Comparison of ENCODE assay signal across 1 cellular context in the genomic region with DNA sequence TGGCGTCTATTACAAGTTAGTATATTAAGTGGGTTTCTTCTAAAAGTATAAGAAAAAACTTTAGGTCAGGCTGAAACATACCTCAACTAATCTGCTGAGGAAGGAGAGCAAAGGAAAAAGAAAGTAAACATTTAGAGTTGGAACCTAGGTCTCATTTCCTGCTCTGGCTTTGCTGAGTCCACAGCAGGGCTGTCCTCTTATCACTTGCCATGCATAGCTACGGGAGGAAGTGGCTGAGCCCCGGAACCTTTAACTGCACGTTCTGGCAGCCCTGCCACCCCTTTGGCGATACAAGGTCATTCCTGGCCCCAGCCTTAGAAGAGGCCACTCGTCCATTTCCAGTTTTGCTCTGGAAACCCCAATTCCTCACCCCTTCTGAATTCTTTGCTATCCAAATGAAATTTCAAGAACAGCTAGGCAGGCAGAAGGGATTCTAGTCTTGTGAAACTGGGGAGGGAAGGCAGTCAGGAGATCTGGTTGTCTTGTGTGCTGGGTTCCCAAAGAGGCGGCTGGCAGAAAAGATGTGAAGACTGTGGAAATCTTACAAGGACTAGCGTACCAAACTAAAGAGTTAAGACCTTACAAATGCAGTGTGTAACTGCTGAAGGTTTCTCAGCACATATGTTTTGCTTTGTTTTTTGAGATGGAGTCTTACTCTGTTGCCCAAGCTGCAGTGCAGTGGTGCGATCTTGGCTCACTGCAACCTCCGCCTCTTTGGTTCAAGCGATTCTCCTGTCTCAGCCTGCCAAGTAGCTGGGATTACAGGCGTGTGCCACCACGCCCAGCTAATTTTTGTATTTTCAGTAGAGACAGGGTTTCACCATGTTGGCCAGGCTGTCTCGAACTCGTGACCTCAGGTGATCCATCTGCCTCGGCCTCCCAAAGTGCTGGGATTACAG.
TF ChIP-seq lines count a peak whose summit lies in the region.

No MANE protein-coding gene starts in this region.

TF ChIP-seq in HepG2, 621 proteins besides CTCF, POLR2A, EP300 and RAD21 (continued from another document and continues in another):
- TF ChIP-seq ZBED4 (CRISPR knock-in tag; IDR thresholded peaks at IDR 0.05; ENCODE audit: borderline replicate concordance), result peak; percentile 49; the same call in 1 of the 2 replicates
- TF ChIP-seq ETV5 (CRISPR knock-in tag; IDR thresholded peaks at IDR 0.05; ENCODE audit: borderline replicate concordance), result peak; percentile 96
- no peak for TF ChIP-seq ZNF564 (CRISPR knock-in tag; IDR thresholded peaks at IDR 0.05)
- peak; percentile 62; the same call in 1 of the 2 replicates for TF ChIP-seq FOXO1 (CRISPR knock-in tag; IDR thresholded peaks at IDR 0.05)
- TF ChIP-seq SOX13 (IDR thresholded peaks at IDR 0.05), result no peak
- peak in 1 of 2 experiments; percentile 60; a peak in 1 of 4 replicates for TF ChIP-seq SOX13 (CRISPR knock-in tag; conservative IDR thresholded peaks at IDR 0.05 in 1 of 2, IDR thresholded peaks at IDR 0.05 in 1 of 2)
- TF ChIP-seq CREM (IDR thresholded peaks at IDR 0.05), result 0 out of 2 replicates have a peak, but pooled peaks have one; percentile 35
- TF ChIP-seq CREM (CRISPR knock-in tag; IDR thresholded peaks at IDR 0.05), result no peak
- no peak; the same call in 1 of the 2 replicates for TF ChIP-seq MXD4 (CRISPR knock-in tag; IDR thresholded peaks at IDR 0.05)
- no peak for TF ChIP-seq HMG20B (CRISPR knock-in tag; conservative IDR thresholded peaks at IDR 0.05)
- TF ChIP-seq ZSCAN31 (CRISPR knock-in tag; IDR thresholded peaks at IDR 0.05; ENCODE audit: low read depth), result no peak
- TF ChIP-seq, protein P1, sequence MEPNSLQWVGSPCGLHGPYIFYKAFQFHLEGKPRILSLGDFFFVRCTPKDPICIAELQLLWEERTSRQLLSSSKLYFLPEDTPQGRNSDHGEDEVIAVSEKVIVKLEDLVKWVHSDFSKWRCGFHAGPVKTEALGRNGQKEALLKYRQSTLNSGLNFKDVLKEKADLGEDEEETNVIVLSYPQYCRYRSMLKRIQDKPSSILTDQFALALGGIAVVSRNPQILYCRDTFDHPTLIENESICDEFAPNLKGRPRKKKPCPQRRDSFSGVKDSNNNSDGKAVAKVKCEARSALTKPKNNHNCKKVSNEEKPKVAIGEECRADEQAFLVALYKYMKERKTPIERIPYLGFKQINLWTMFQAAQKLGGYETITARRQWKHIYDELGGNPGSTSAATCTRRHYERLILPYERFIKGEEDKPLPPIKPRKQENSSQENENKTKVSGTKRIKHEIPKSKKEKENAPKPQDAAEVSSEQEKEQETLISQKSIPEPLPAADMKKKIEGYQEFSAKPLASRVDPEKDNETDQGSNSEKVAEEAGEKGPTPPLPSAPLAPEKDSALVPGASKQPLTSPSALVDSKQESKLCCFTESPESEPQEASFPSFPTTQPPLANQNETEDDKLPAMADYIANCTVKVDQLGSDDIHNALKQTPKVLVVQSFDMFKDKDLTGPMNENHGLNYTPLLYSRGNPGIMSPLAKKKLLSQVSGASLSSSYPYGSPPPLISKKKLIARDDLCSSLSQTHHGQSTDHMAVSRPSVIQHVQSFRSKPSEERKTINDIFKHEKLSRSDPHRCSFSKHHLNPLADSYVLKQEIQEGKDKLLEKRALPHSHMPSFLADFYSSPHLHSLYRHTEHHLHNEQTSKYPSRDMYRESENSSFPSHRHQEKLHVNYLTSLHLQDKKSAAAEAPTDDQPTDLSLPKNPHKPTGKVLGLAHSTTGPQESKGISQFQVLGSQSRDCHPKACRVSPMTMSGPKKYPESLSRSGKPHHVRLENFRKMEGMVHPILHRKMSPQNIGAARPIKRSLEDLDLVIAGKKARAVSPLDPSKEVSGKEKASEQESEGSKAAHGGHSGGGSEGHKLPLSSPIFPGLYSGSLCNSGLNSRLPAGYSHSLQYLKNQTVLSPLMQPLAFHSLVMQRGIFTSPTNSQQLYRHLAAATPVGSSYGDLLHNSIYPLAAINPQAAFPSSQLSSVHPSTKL (CRISPR knock-in tag; IDR thresholded peaks at IDR 0.05), result peak; percentile 84
- TF ChIP-seq, protein P2, sequence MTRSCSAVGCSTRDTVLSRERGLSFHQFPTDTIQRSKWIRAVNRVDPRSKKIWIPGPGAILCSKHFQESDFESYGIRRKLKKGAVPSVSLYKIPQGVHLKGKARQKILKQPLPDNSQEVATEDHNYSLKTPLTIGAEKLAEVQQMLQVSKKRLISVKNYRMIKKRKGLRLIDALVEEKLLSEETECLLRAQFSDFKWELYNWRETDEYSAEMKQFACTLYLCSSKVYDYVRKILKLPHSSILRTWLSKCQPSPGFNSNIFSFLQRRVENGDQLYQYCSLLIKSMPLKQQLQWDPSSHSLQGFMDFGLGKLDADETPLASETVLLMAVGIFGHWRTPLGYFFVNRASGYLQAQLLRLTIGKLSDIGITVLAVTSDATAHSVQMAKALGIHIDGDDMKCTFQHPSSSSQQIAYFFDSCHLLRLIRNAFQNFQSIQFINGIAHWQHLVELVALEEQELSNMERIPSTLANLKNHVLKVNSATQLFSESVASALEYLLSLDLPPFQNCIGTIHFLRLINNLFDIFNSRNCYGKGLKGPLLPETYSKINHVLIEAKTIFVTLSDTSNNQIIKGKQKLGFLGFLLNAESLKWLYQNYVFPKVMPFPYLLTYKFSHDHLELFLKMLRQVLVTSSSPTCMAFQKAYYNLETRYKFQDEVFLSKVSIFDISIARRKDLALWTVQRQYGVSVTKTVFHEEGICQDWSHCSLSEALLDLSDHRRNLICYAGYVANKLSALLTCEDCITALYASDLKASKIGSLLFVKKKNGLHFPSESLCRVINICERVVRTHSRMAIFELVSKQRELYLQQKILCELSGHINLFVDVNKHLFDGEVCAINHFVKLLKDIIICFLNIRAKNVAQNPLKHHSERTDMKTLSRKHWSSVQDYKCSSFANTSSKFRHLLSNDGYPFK (CRISPR knock-in tag; IDR thresholded peaks at IDR 0.05; ENCODE audit: borderline replicate concordance), result 0 out of 2 replicates have a peak, but pooled peaks have one; percentile 43
- TF ChIP-seq, protein P3, sequence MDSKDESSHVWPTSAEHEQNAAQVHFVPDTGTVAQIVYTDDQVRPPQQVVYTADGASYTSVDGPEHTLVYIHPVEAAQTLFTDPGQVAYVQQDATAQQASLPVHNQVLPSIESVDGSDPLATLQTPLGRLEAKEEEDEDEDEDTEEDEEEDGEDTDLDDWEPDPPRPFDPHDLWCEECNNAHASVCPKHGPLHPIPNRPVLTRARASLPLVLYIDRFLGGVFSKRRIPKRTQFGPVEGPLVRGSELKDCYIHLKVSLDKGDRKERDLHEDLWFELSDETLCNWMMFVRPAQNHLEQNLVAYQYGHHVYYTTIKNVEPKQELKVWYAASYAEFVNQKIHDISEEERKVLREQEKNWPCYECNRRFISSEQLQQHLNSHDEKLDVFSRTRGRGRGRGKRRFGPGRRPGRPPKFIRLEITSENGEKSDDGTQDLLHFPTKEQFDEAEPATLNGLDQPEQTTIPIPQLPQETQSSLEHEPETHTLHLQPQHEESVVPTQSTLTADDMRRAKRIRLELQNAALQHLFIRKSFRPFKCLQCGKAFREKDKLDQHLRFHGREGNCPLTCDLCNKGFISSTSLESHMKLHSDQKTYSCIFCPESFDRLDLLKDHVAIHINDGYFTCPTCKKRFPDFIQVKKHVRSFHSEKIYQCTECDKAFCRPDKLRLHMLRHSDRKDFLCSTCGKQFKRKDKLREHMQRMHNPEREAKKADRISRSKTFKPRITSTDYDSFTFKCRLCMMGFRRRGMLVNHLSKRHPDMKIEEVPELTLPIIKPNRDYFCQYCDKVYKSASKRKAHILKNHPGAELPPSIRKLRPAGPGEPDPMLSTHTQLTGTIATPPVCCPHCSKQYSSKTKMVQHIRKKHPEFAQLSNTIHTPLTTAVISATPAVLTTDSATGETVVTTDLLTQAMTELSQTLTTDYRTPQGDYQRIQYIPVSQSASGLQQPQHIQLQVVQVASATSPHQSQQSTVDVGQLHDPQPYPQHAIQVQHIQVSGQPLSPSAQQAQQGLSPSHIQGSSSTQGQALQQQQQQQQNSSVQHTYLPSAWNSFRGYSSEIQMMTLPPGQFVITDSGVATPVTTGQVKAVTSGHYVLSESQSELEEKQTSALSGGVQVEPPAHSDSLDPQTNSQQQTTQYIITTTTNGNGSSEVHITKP (CRISPR knock-in tag; IDR thresholded peaks at IDR 0.05; ENCODE audit: low read depth), result peak; percentile 63; the same call in 1 of the 2 replicates
- TF ChIP-seq RXRB (CRISPR knock-in tag; IDR thresholded peaks at IDR 0.05; ENCODE audit: borderline replicate concordance), result peak; percentile 75; the same call in 1 of the 2 replicates
- peak; percentile 62; the same call in 1 of the 2 replicates for TF ChIP-seq POGZ (CRISPR knock-in tag; IDR thresholded peaks at IDR 0.05)
- no peak for TF ChIP-seq CERS6 (CRISPR knock-in tag; IDR thresholded peaks at IDR 0.05)
- TF ChIP-seq, protein P4, sequence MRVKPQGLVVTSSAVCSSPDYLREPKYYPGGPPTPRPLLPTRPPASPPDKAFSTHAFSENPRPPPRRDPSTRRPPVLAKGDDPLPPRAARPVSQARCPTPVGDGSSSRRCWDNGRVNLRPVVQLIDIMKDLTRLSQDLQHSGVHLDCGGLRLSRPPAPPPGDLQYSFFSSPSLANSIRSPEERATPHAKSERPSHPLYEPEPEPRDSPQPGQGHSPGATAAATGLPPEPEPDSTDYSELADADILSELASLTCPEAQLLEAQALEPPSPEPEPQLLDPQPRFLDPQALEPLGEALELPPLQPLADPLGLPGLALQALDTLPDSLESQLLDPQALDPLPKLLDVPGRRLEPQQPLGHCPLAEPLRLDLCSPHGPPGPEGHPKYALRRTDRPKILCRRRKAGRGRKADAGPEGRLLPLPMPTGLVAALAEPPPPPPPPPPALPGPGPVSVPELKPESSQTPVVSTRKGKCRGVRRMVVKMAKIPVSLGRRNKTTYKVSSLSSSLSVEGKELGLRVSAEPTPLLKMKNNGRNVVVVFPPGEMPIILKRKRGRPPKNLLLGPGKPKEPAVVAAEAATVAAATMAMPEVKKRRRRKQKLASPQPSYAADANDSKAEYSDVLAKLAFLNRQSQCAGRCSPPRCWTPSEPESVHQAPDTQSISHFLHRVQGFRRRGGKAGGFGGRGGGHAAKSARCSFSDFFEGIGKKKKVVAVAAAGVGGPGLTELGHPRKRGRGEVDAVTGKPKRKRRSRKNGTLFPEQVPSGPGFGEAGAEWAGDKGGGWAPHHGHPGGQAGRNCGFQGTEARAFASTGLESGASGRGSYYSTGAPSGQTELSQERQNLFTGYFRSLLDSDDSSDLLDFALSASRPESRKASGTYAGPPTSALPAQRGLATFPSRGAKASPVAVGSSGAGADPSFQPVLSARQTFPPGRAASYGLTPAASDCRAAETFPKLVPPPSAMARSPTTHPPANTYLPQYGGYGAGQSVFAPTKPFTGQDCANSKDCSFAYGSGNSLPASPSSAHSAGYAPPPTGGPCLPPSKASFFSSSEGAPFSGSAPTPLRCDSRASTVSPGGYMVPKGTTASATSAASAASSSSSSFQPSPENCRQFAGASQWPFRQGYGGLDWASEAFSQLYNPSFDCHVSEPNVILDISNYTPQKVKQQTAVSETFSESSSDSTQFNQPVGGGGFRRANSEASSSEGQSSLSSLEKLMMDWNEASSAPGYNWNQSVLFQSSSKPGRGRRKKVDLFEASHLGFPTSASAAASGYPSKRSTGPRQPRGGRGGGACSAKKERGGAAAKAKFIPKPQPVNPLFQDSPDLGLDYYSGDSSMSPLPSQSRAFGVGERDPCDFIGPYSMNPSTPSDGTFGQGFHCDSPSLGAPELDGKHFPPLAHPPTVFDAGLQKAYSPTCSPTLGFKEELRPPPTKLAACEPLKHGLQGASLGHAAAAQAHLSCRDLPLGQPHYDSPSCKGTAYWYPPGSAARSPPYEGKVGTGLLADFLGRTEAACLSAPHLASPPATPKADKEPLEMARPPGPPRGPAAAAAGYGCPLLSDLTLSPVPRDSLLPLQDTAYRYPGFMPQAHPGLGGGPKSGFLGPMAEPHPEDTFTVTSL (CRISPR knock-in tag; IDR thresholded peaks at IDR 0.05; ENCODE audit: borderline replicate concordance), result peak; percentile 56; the same call in 1 of the 2 replicates
- TF ChIP-seq ZNF644 (CRISPR knock-in tag; IDR thresholded peaks at IDR 0.05; ENCODE audit: low read depth), result 0 out of 2 replicates have a peak, but pooled peaks have one; percentile 8
- no peak for TF ChIP-seq CCAR2 (optimal IDR thresholded peaks at IDR 0.05; ENCODE audit: low read depth, low read length)
- peak; percentile 22; the same call in 1 of the 2 replicates for TF ChIP-seq KLF11 (CRISPR knock-in tag; IDR thresholded peaks at IDR 0.05)
- TF ChIP-seq HMGA1 (CRISPR knock-in tag; conservative IDR thresholded peaks at IDR 0.05), result no peak
- TF ChIP-seq ZSCAN9 (CRISPR knock-in tag; IDR thresholded peaks at IDR 0.05; ENCODE audit: borderline replicate concordance), result 0 out of 2 replicates have a peak, but pooled peaks have one; percentile 62
- TF ChIP-seq MED1 (CRISPR knock-in tag; IDR thresholded peaks at IDR 0.05), result peak; percentile 96
- TF ChIP-seq CREBL2 (CRISPR knock-in tag; IDR thresholded peaks at IDR 0.05; ENCODE audit: borderline replicate concordance), result no peak
- no peak for TF ChIP-seq ZC3H13 (CRISPR knock-in tag; IDR thresholded peaks at IDR 0.05)
- 0 out of 2 replicates have a peak, but pooled peaks have one; percentile 62 for TF ChIP-seq ZBTB20 (CRISPR knock-in tag; IDR thresholded peaks at IDR 0.05; ENCODE audit: borderline replicate concordance, low read depth)
- TF ChIP-seq AHR (CRISPR knock-in tag; IDR thresholded peaks at IDR 0.05), result no peak
- peak; percentile 69; the same call in 1 of the 2 replicates for TF ChIP-seq ZNF792 (CRISPR knock-in tag; IDR thresholded peaks at IDR 0.05)
